ENCODE assay signal across 19 cellular contexts in the genomic region with DNA sequence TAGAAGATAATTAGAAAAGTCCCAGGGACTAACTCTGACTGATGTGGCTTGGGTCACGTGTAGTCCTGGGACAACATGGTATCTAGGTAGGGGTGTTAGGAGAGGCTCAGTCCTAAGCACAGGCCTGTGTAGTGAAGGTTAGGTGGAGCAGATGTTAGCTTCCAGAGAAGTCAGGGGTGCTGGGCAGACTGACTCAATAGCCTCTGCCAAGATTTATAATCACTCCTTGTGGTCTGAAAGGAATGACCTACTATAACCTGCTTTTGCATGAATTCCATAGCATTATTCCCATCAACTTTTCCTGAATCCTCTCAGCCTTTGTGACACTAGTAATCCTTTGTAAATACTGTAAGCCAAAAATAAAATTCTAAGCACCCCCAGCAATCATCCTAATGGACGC.
"Had no signal": no experiment of that assay in that cellular context is flagged by ENCODE, and none has a peak within 500 bp of the region (broad histone marks: within the 10 kb centered on the region; RNA-seq: fewer than 3 reads in every experiment).

No MANE protein-coding gene starts in this region.

- H3K9me3 Mint-ChIP-seq: activated CD4-positive, alpha-beta memory T cell treated with anti-CD3 and anti-CD28 coated beads, Interleukin-2, amount 10 ng/mL, durations not matched to agents 7 days and 5 days; activated naive CD4-positive, alpha-beta T cell treated with anti-CD3 and anti-CD28 coated beads, Interleukin-2, amount 50 U/mL, for 24 hours; activated T-cell treated with anti-CD3 and anti-CD28 coated beads, Interleukin-2, amount 50 U/mL, for 24 hours; dendritic cell treated with granulocyte-macrophage colony-stimulating factor and Interleukin-4, amounts not matched to agents 40 ng/mL and 50 ng/mL, for 4 days; neural progenitor cell had no signal

- H3K4me3 Mint-ChIP-seq: activated CD4-positive, alpha-beta memory T cell treated with anti-CD3 and anti-CD28 coated beads, Interleukin-2, amount 10 ng/mL, durations not matched to agents 7 days and 5 days; activated naive CD4-positive, alpha-beta T cell treated with anti-CD3 and anti-CD28 coated beads, Interleukin-2, amount 50 U/mL, for 24 hours; activated T-cell treated with anti-CD3 and anti-CD28 coated beads, Interleukin-2, amount 50 U/mL, for 24 hours; dendritic cell treated with granulocyte-macrophage colony-stimulating factor and Interleukin-4, amounts not matched to agents 40 ng/mL and 50 ng/mL, for 4 days; naive B cell; neural progenitor cell; T-helper 1 cell treated with Interleukin-12 subunit alpha and Interleukin-12 subunit beta and Interleukin-4 antibody, amounts not matched to agents 30 μg/mL and 1 μg/mL, for 36 hours had no signal

- H2AFZ ChIP-seq: neural progenitor cell, parathyroid adenoma had no signal

- H3K9me3 ChIP-seq: suprapubic skin had no signal

- H3K27me3 ChIP-seq: heart right ventricle, neural progenitor cell, suprapubic skin had no signal

- H3K4me2 ChIP-seq: neural progenitor cell had no signal

- H3K27ac Mint-ChIP-seq: activated CD4-positive, alpha-beta memory T cell treated with anti-CD3 and anti-CD28 coated beads, Interleukin-2, amount 10 ng/mL, durations not matched to agents 7 days and 5 days; activated naive CD4-positive, alpha-beta T cell treated with anti-CD3 and anti-CD28 coated beads, Interleukin-2, amount 50 U/mL, for 24 hours; activated T-cell treated with anti-CD3 and anti-CD28 coated beads, Interleukin-2, amount 50 U/mL, for 24 hours; dendritic cell treated with granulocyte-macrophage colony-stimulating factor and Interleukin-4, amounts not matched to agents 40 ng/mL and 50 ng/mL, for 4 days; naive B cell; neural progenitor cell; T-helper 1 cell treated with Interleukin-12 subunit alpha and Interleukin-12 subunit beta and Interleukin-4 antibody, amounts not matched to agents 30 μg/mL and 1 μg/mL, for 36 hours had no signal

- H3K9ac ChIP-seq: neural progenitor cell, parathyroid adenoma had no signal

- H3K27ac ChIP-seq: heart right ventricle, neural progenitor cell, parathyroid adenoma, suprapubic skin had no signal

- H3K27me3 Mint-ChIP-seq: dendritic cell treated with granulocyte-macrophage colony-stimulating factor and Interleukin-4, amounts not matched to agents 40 ng/mL and 50 ng/mL, for 4 days had no signal

- H3K4me1 ChIP-seq: neural progenitor cell, parathyroid adenoma, suprapubic skin had no signal

- H3K36me3 ChIP-seq: heart right ventricle, neural progenitor cell, suprapubic skin had no signal

- H3K36me3 Mint-ChIP-seq: activated naive CD4-positive, alpha-beta T cell treated with anti-CD3 and anti-CD28 coated beads, Interleukin-2, amount 50 U/mL, for 24 hours; naive B cell; neural progenitor cell had no signal

- H3K4me1 Mint-ChIP-seq: naive B cell, neural progenitor cell had no signal

- H3K4me3 ChIP-seq: heart right ventricle, neural progenitor cell, suprapubic skin had no signal

- H3K79me2 ChIP-seq: parathyroid adenoma had no signal

- ATAC-seq: heart right ventricle; left lobe of liver; stimulated activated naive CD8-positive, alpha-beta T cell treated with anti-CD3 and anti-CD28 coated beads, Interleukin-15, Interleukin-2, amounts not matched to agents 100 U/mL and 50 U/mL, for 24 hours had no signal

- DNase-seq: activated CD4-positive, alpha-beta memory T cell treated with anti-CD3 and anti-CD28 coated beads, Interleukin-2, amount 10 ng/mL, durations not matched to agents 7 days and 5 days; activated CD4-positive, alpha-beta T cell treated with anti-CD3 and anti-CD28 coated beads for 4 hours; activated T-cell treated with anti-CD3 and anti-CD28 coated beads, Interleukin-2, amount 50 U/mL, for 24 hours; amygdala; cerebellar nuclear complex; effector memory CD4-positive, alpha-beta T cell; heart right ventricle; islet precursor cell; naive B cell; small intestine; stimulated activated naive CD8-positive, alpha-beta T cell treated with anti-CD3 and anti-CD28 coated beads, Interleukin-15, Interleukin-2, amounts not matched to agents 100 U/mL and 50 U/mL, for 24 hours; trophoblast cell had no signal
